Comparison of ENCODE assay signal across 15 cellular contexts in genomic region chr12:85836716-85837100, GRCh38. TPM values are rescaled to one million over a fixed set of nuclear protein-coding genes. Genes with fewer than 3 reads are reported as not detected.
A peak's percentile ranks its signal among the peaks of the same experiment; 100 is the strongest.
DNase-seq lines count a peak whose midpoint lies in the region; ATAC-seq, FAIRE-seq and TF ChIP-seq lines count a peak whose summit lies in the region.
"Had no signal": no experiment of that assay in that cellular context is flagged by ENCODE, and none has a peak within 500 bp of the region (broad histone marks: within the 10 kb centered on the region; RNA-seq: fewer than 3 reads in every experiment).

No MANE protein-coding gene starts in this region.

- CTCF ChIA-PET in HEK293 (lab: Yijun Ruan, JAX) = interaction anchor here (0.6 to 2.6 kb wide), 2 partner anchors 30 to 472 kb away, joined by 5 to 8 read pairs; no protein-coding TSS in a partner anchor
- CTCF ChIA-PET in GM12878 (lab: Yijun Ruan, JAX) = interaction anchor here (0.6 kb wide), 1 partner anchor 1076 kb away, joined by 3 read pairs; no protein-coding TSS in a partner anchor

- H3K27ac ChIP-seq in HEK293 (ENCODE audit: extremely low read depth, low read depth, low read length) (peak overlapping the region; percentile 83; the same call in 1 of the 2 replicates), GM12878 (ENCODE audit: control insufficient read depth, insufficient read depth) (no peak overlapping the region), left lung (peak overlapping the region; percentile 76 to 85), skeletal muscle tissue (ENCODE audit: low read depth, low read length) (peak overlapping the region; percentile 81)
- H3K27ac ChIP-seq: cardiac muscle cell had no signal

- ATAC-seq in GM12878 (peak; percentile 21; the same call in 2 of the 3 replicates), left lung (peak; percentile 65), GM21390 (IDR thresholded peaks at IDR 0.05; ENCODE audit: unreplicated experiment) (no peak)
- ATAC-seq: stimulated activated effector memory CD8-positive, alpha-beta T cell treated with anti-CD3 and anti-CD28 coated beads, Interleukin-12 subunit alpha, Interleukin-12 subunit beta, amount 100 ng/mL, for 72 hours had no signal

- RAD21 ChIA-PET in GM12878 (lab: Charles Lee; ENCODE audit: unreplicated experiment) = no interaction called here

- TF ChIP-seq CTCF in HEK293 (tag by site-specific recombination; IDR thresholded peaks at IDR 0.05) = no peak
- no peak for TF ChIP-seq CTCF in GM12878 (IDR thresholded peaks at IDR 0.05 in 2 of 3, conservative IDR thresholded peaks at IDR 0.05 in 1 of 3; ENCODE audit: control insufficient read depth in 2 of 3, extremely low read depth in 1 of 3, insufficient read depth in 1 of 3, low read depth in 3 of 3, low read length in 3 of 3)
- no peak for TF ChIP-seq CTCF in left lung (IDR thresholded peaks at IDR 0.05)

- WGBS in GM12878 (ENCODE audit: insufficient coverage, insufficient replicate concordance, low lambda C conversion rate, missing lambda C conversion rate) = under 1% methylated on average over 5 of the region's 5 CpGs

- H4K20me1 ChIP-seq in GM12878 (ENCODE audit: control insufficient read depth, insufficient read depth) = no peaks in the 10 kb centered on the region

- H3K9me3 ChIP-seq in HEK293 (ENCODE audit: control insufficient read depth, insufficient read depth, low read depth, low read length) = no peaks in the 10 kb centered on the region
- no peaks in the 10 kb centered on the region for H3K9me3 ChIP-seq in GM12878 (replicated peaks; ENCODE audit: control insufficient read depth, insufficient read depth, low read length)
- H3K9me3 ChIP-seq in left lung = no peaks in the 10 kb centered on the region
- no peaks in the 10 kb centered on the region for H3K9me3 ChIP-seq in skeletal muscle tissue (ENCODE audit: control insufficient read depth in 3 of 3, low read length in 3 of 3)

- no peak for DNase-seq in GM12878 (ENCODE audit: low read depth, low spot score)
- DNase-seq in left lung = no peak
- no peak for DNase-seq in activated CD4-positive, alpha-beta T cell treated with anti-CD3 and anti-CD28 coated beads for 1 hour
- no peak for DNase-seq in hippocampal formation (lab: John Stamatoyannopoulos, UW)
- no peak for DNase-seq in middle frontal gyrus (ENCODE audit: extremely low spot score, low spot score)
- DNase-seq: activated CD4-positive, alpha-beta T cell treated with anti-CD3 and anti-CD28 coated beads, Interleukin-2, amount 10 ng/mL, durations not matched to agents 24 days and 14 days; activated effector memory CD4-positive, alpha-beta T cell treated with Interleukin-2 at 50 U/mL for 16 hours; stimulated activated CD4-positive, alpha-beta T cell treated with anti-CD3 and anti-CD28 coated beads, Interleukin-1b, Interleukin-23, amount 100 ng/mL, for 48 hours had no signal

- H3K4me1 ChIP-seq in HEK293 (ENCODE audit: control insufficient read depth, insufficient read depth, low read length) (peaks cover 42% of the 10 kb centered on the region), GM12878 (ENCODE audit: control insufficient read depth, insufficient read depth, low read length) (no peaks in the 10 kb centered on the region), left lung (no peaks in the 10 kb centered on the region), skeletal muscle tissue (ENCODE audit: control insufficient read depth in 3 of 3, insufficient read depth in 3 of 3, low read length in 3 of 3) (peaks cover 0 to 4% (median 0%) of the 10 kb centered on the region in 3 donors)

- TF ChIP-seq POLR2A in GM12878 (IDR thresholded peaks at IDR 0.05; ENCODE audit: low read depth, low read length) = no peak

- FAIRE-seq in GM12878 (lab: Jason Lieb, UNC) = no peak

- H3K4me2 ChIP-seq in GM12878 (ENCODE audit: control insufficient read depth, insufficient read depth) = no peak overlapping the region

- no TSS peak for BruUV-seq in GM12878 (replicated peaks; lab: Mats Ljungman, UMichigan)

- SMC1A ChIA-PET in GM12878 (lab: Charles Lee; ENCODE audit: uncharacterized antibody, unreplicated experiment) = no interaction called here

- in situ Hi-C loops in GM12878 (cut with MboI) = no loop called here

- H2AFZ ChIP-seq in GM12878 (ENCODE audit: control insufficient read depth, low read depth, low read length) = no peak overlapping the region

- no peaks in the 10 kb centered on the region for H3K36me3 ChIP-seq in HEK293 (ENCODE audit: control insufficient read depth in 2 of 2, insufficient read depth in 1 of 2, low read length in 2 of 2)
- H3K36me3 ChIP-seq in GM12878 (ENCODE audit: control insufficient read depth in 2 of 2, insufficient read depth in 2 of 2, low read length in 1 of 2) = no peaks in the 10 kb centered on the region
- H3K36me3 ChIP-seq in left lung = no peaks in the 10 kb centered on the region
- no peaks in the 10 kb centered on the region for H3K36me3 ChIP-seq in skeletal muscle tissue (ENCODE audit: control insufficient read depth in 3 of 3, insufficient read depth in 3 of 3, low read length in 3 of 3)
- H3K36me3 ChIP-seq: cardiac muscle cell had no signal

- no peak for TF ChIP-seq RAD21 in GM12878 (IDR thresholded peaks at IDR 0.05; ENCODE audit: insufficient read depth, low read depth, low read length)

- H3K27me3 ChIP-seq in GM12878 (replicated peaks in 1 of 2; ENCODE audit: control insufficient read depth in 2 of 2, insufficient read depth in 2 of 2, low read length in 1 of 2) (no peaks in the 10 kb centered on the region), left lung (no peaks in the 10 kb centered on the region), skeletal muscle tissue (ENCODE audit: control insufficient read depth in 3 of 3, insufficient read depth in 3 of 3, low read length in 3 of 3) (no peaks in the 10 kb centered on the region)
- H3K27me3 ChIP-seq: cardiac muscle cell had no signal

- intact Hi-C loops in GM12878 (cut with micrococcal nuclease; ENCODE audit: unreplicated experiment) = no loop called here
- intact Hi-C loops in left lung (cut with DNase I) = no loop called here

- no peak for TF ChIP-seq EP300 in GM12878 (IDR thresholded peaks at IDR 0.05; ENCODE audit: borderline replicate concordance in 1 of 2, control insufficient read depth in 1 of 2, low read depth in 2 of 2, low read length in 2 of 2)

- POLR2A ChIA-PET in HEK293 (lab: Yijun Ruan, JAX) = no interaction called here
- POLR2A ChIA-PET in GM12878 (lab: Charles Lee) = no interaction called here

- no peak overlapping the region for H3K9ac ChIP-seq in GM12878 (ENCODE audit: control insufficient read depth, insufficient read depth, low read length)
- peak overlapping the region in 2 of 3 donors; percentile 52 to 76 for H3K9ac ChIP-seq in skeletal muscle tissue (ENCODE audit: low read depth in 1 of 3, low read length in 3 of 3)

- no peaks in the 10 kb centered on the region for H3K79me2 ChIP-seq in GM12878 (ENCODE audit: control insufficient read depth, insufficient read depth, low read length)

- H3K4me3 ChIP-seq in HEK293 (ENCODE audit: low read depth, low read length) = no peak overlapping the region
- H3K4me3 ChIP-seq in GM12878 = no peak overlapping the region
- peak overlapping the region; percentile 32 to 39 for H3K4me3 ChIP-seq in left lung
- H3K4me3 ChIP-seq in skeletal muscle tissue (ENCODE audit: low read length in 3 of 3) = peak overlapping the region in 1 of 3 donors; percentile 73

TF ChIP-seq in HEK293, 187 proteins besides CTCF, POLR2A, EP300 and RAD21 (continues in another document):
- TF ChIP-seq ZBTB48 (tag by site-specific recombination; IDR thresholded peaks at IDR 0.05) (no peak), ZNF776 (tag by site-specific recombination; IDR thresholded peaks at IDR 0.05; ENCODE audit: borderline replicate concordance) (no peak)

RNA-seq across cellular contexts. Expression of gene RASSF9, which starts 0.5 kb away (rescaled TPM):
- not detected in 2 replicates for total RNA-seq in GM12878 (2013; cell fraction: nucleolus; rRNA removed)
- total RNA-seq in GM12878 (2014; rRNA removed) (under 0.01 TPM in 1 of 2 replicates, not detected in the other), GM12878 (2014; rRNA removed; fragmentation: Illumina TruSeq; extraction: Trizol) (not detected in 2 replicates), GM12878 (2021) (not detected in 2 replicates), left lung (1 to 10 TPM; 8.2 to 8.3 TPM), skeletal muscle tissue (2.6 TPM)
- polyA plus RNA-seq in GM12878 (2011; ENCODE audit: low read depth) = not detected
- polyA plus RNA-seq in GM12878 (2011; rRNA removed) (0.10 and 0.19 TPM in 2 replicates), GM12878 (2014; fragmentation: Illumina TruSeq; extraction: Trizol) (not detected in 2 replicates), GM12878 (2014; fragmentation: Nextera tagmentation; extraction: Ambion mirVana) (not detected), GM12878 (2014; rRNA removed) (not detected in 2 replicates), GM12878 (2016; fragmentation: Nextera tagmentation; extraction: Ambion mirVana) (not detected)
- polyA plus RNA-seq in GM12878 (2011; cell fraction: cytosol; rRNA removed) = 0.03 and 0.06 TPM in 2 replicates
- polyA plus RNA-seq in GM12878 (2011; cell fraction: nucleus; rRNA removed) = 0.04 TPM in 2 replicates
- not detected in 2 replicates for polyA plus RNA-seq in GM12878 (2012)
- polyA minus RNA-seq in GM12878 (2011; rRNA and poly(A)+ RNA removed) = 0.05 and 0.07 TPM in 2 replicates
- not detected in 2 replicates for polyA minus RNA-seq in GM12878 (2011; cell fraction: cytosol; rRNA and poly(A)+ RNA removed)
- 0.10 and 0.12 TPM in 2 replicates for polyA minus RNA-seq in GM12878 (2011; cell fraction: nucleus; rRNA and poly(A)+ RNA removed)
- total RNA-seq: activated CD4-positive, alpha-beta T cell treated with anti-CD3 and anti-CD28 coated beads, Interleukin-2, amount 10 ng/mL, durations not matched to agents 24 days and 14 days; neural crest cell had no signal
- polyA plus RNA-seq: CD14-positive monocyte had no signal

RNA-seq across cellular contexts. Expression of gene NTS, which starts 37.4 kb away (rescaled TPM):
- total RNA-seq in GM12878 (2013; cell fraction: nucleolus; rRNA removed) = not detected in 2 replicates
- not detected in 2 replicates for total RNA-seq in GM12878 (2014; rRNA removed)
- total RNA-seq in GM12878 (2014; rRNA removed; fragmentation: Illumina TruSeq; extraction: Trizol) = not detected in 2 replicates
- total RNA-seq in GM12878 (2021) = not detected in 2 replicates
- not detected for polyA plus RNA-seq in GM12878 (2011; ENCODE audit: low read depth)
- 0.05 TPM in 1 of 2 replicates, not detected in the other for polyA plus RNA-seq in GM12878 (2011; rRNA removed)
- not detected in 2 replicates for polyA plus RNA-seq in GM12878 (2011; cell fraction: cytosol; rRNA removed)
- polyA plus RNA-seq in GM12878 (2011; cell fraction: nucleus; rRNA removed) = not detected in 2 replicates
- not detected in 2 replicates for polyA plus RNA-seq in GM12878 (2012)
- polyA plus RNA-seq in GM12878 (2014; fragmentation: Illumina TruSeq; extraction: Trizol) = not detected in 2 replicates
- under 1 TPM in 1 of 2 experiments, not detected in 1; 0.11 TPM for polyA plus RNA-seq in GM12878 (2014; fragmentation: Nextera tagmentation; extraction: Ambion mirVana)
- polyA plus RNA-seq in GM12878 (2014; rRNA removed) = not detected in 2 replicates
- polyA plus RNA-seq in GM12878 (2016; fragmentation: Nextera tagmentation; extraction: Ambion mirVana) = not detected
- not detected in 2 replicates for polyA minus RNA-seq in GM12878 (2011; rRNA and poly(A)+ RNA removed)
- not detected in 2 replicates for polyA minus RNA-seq in GM12878 (2011; cell fraction: cytosol; rRNA and poly(A)+ RNA removed)
- not detected in 2 replicates for polyA minus RNA-seq in GM12878 (2011; cell fraction: nucleus; rRNA and poly(A)+ RNA removed)
- total RNA-seq in left lung = 1 to 10 TPM in 1 of 2 donors, under 1 TPM in 1; 0.47 to 5.4 TPM
- total RNA-seq in skeletal muscle tissue = 2.6 TPM
- total RNA-seq: activated CD4-positive, alpha-beta T cell treated with anti-CD3 and anti-CD28 coated beads, Interleukin-2, amount 10 ng/mL, durations not matched to agents 24 days and 14 days had no signal
- polyA plus RNA-seq: CD14-positive monocyte had no signal

Comparison
In these comparisons a context has a peak if more than half of its experiments do, and no peak if none do; other contexts are left out.
1. H3K4me3 ChIP-seq: peak in left lung (2 of 2); none in HEK293 (single experiment) and GM12878 (single experiment).